13 cellular contexts compared by ENCODE assay signal in genomic region chr7:45698527-45699309, GRCh38.
DNase-seq lines count a peak whose midpoint lies in the region; ATAC-seq and TF ChIP-seq lines count a peak whose summit lies in the region.
"Had no signal": no experiment of that assay in that cellular context is flagged by ENCODE, and none has a peak within 500 bp of the region (broad histone marks: within the 10 kb centered on the region; RNA-seq: fewer than 3 reads in every experiment).

No MANE protein-coding gene starts in this region.

- DNase-seq in cardiac septum (ENCODE audit: low spot score) (peak; percentile 50), left ventricle myocardium superior (no peak), mesenteric fat pad (ENCODE audit: low spot score) (peak; percentile 16), ureter (ENCODE audit: low spot score) (peak; percentile 24), globus pallidus (ENCODE audit: low spot score) (no peak)
- peak; percentile 6 for DNase-seq in activated T-helper 2 cell treated with anti-CD3 and anti-CD28 coated beads, Interferon-gamma antibody, Interleukin-2, Interleukin-4, amounts not matched to agents 10 μg/mL and 5 μg/mL and 100 μg/mL, durations not matched to agents 14 hours and 24 hours and 36 hours (ENCODE audit: low spot score)
- DNase-seq: AML-193, IMR-90, MV-4-11, NCI-H1417 treated with DMSO at 0.1 percent for 48 hours, NCI-H2029 treated with DMSO at 0.1 percent for 48 hours, NCI-H510A treated with DMSO at 0.1 percent for 48 hours had no signal

- TF ChIP-seq POLR2A in GM18505 (IDR thresholded peaks at IDR 0.05; ENCODE audit: borderline replicate concordance, extremely low read depth, insufficient read depth, insufficient read length) = no peak

- ATAC-seq in left ventricle myocardium superior = no peak
- no peak for ATAC-seq in GM18505 (IDR thresholded peaks at IDR 0.05; ENCODE audit: unreplicated experiment)

- intact Hi-C loops in cardiac septum (cut with DNase I) = no loop called here
- intact Hi-C loops in left ventricle myocardium superior (cut with micrococcal nuclease) = no loop called here
- intact Hi-C loops in activated T-helper 2 cell treated with anti-CD3 and anti-CD28 coated beads, Interferon-gamma antibody, Interleukin-2, Interleukin-4, amounts not matched to agents 10 μg/mL and 5 μg/mL and 100 μg/mL, durations not matched to agents 14 hours and 24 hours and 36 hours (cut with micrococcal nuclease) = no loop called here

- H3K9me3 Mint-ChIP-seq in activated T-helper 2 cell treated with anti-CD3 and anti-CD28 coated beads, Interferon-gamma antibody, Interleukin-2, Interleukin-4, amounts not matched to agents 10 μg/mL and 5 μg/mL and 100 μg/mL, durations not matched to agents 14 hours and 24 hours and 36 hours = no peaks in the 10 kb centered on the region

- H3K36me3 Mint-ChIP-seq in activated T-helper 2 cell treated with anti-CD3 and anti-CD28 coated beads, Interferon-gamma antibody, Interleukin-2, Interleukin-4, amounts not matched to agents 10 μg/mL and 5 μg/mL and 100 μg/mL, durations not matched to agents 14 hours and 24 hours and 36 hours (ENCODE audit: low read depth) = no peaks in the 10 kb centered on the region

- no peak overlapping the region for H3K27ac Mint-ChIP-seq in activated T-helper 2 cell treated with anti-CD3 and anti-CD28 coated beads, Interferon-gamma antibody, Interleukin-2, Interleukin-4, amounts not matched to agents 10 μg/mL and 5 μg/mL and 100 μg/mL, durations not matched to agents 14 hours and 24 hours and 36 hours

- no peak overlapping the region for H3K4me3 Mint-ChIP-seq in activated T-helper 2 cell treated with anti-CD3 and anti-CD28 coated beads, Interferon-gamma antibody, Interleukin-2, Interleukin-4, amounts not matched to agents 10 μg/mL and 5 μg/mL and 100 μg/mL, durations not matched to agents 14 hours and 24 hours and 36 hours (ENCODE audit: low read depth)

- H3K4me1 Mint-ChIP-seq in activated T-helper 2 cell treated with anti-CD3 and anti-CD28 coated beads, Interferon-gamma antibody, Interleukin-2, Interleukin-4, amounts not matched to agents 10 μg/mL and 5 μg/mL and 100 μg/mL, durations not matched to agents 14 hours and 24 hours and 36 hours (ENCODE audit: low read depth) = no peaks in the 10 kb centered on the region

- H3K27me3 Mint-ChIP-seq in activated T-helper 2 cell treated with anti-CD3 and anti-CD28 coated beads, Interferon-gamma antibody, Interleukin-2, Interleukin-4, amounts not matched to agents 10 μg/mL and 5 μg/mL and 100 μg/mL, durations not matched to agents 14 hours and 24 hours and 36 hours (ENCODE audit: low read depth) = peaks cover 3% of the 10 kb centered on the region

Comparison
In these comparisons a context has a peak if more than half of its experiments do, and no peak if none do; other contexts are left out.
1. DNase-seq: peak in cardiac septum (single experiment), activated T-helper 2 cell treated with anti-CD3 and anti-CD28 coated beads, Interferon-gamma antibody, Interleukin-2, Interleukin-4, amounts not matched to agents 10 μg/mL and 5 μg/mL and 100 μg/mL, durations not matched to agents 14 hours and 24 hours and 36 hours (single experiment), mesenteric fat pad (single experiment) and ureter (single experiment); none in left ventricle myocardium superior (single experiment) and globus pallidus (single experiment).